In the genomic region with DNA sequence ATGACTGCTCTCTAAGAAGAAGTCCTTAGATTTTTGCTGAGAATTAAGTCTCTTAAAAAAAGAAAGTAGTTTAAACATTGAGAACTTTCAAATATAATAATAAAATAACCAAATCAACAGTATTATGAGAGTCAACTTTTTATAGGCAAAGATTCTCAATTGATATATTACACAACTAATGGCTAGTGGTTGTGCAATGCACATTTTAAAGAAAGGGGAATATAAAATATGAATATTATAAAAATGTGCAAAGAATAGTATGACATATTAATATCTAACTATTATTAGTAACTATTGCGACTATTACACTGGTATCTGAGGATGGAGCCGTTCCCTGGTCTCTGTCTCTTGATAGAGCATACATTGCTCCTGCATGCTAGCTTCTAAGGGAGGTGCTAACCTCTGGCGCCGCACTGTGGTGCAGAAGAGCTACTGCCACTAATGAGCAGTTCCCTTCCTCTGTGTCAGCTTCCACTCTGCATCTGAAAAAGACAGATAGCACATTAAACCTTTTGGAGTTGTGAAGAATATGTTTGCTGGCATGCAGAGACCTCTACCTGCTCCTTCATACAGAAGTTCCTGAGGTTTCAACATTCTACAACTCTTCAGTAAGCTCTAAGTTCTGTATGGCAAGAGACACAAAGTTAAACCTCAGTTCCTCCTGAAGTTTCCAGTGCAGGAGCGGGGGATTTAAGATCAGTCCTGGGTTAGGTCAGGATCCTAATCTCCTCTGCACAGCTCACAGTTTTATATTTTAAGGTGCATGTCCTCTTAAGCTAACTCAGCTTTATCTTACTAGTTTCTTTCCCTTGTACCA, we compare ENCODE assay signal across 8 cellular contexts. TPM values are rescaled to one million over a fixed set of nuclear protein-coding genes. Genes with fewer than 3 reads are reported as not detected.
DNase-seq lines count a peak whose midpoint lies in the region; ATAC-seq and TF ChIP-seq lines count a peak whose summit lies in the region.

No MANE protein-coding gene starts in this region.

- peaks cover 14% of the 10 kb centered on the region for H3K4me1 Mint-ChIP-seq in activated CD4-positive, alpha-beta memory T cell treated with anti-CD3 and anti-CD28 coated beads, Interleukin-2, amount 10 ng/mL, durations not matched to agents 7 days and 5 days

- peaks cover 17 to 20% of the 10 kb centered on the region in 2 experiments for H3K4me1 ChIP-seq in neutrophil (ENCODE audit: control insufficient read depth in 1 of 2, insufficient read depth in 1 of 2, low read depth in 1 of 2, low read length in 1 of 2)

- no peak overlapping the region for H3K4me3 ChIP-seq in fibroblast of pulmonary artery (replicated peaks; ENCODE audit: low read depth, low read length)
- no peak overlapping the region for H3K4me3 ChIP-seq in neutrophil (ENCODE audit: low read depth in 1 of 2, low read length in 1 of 2)

- no peaks in the 10 kb centered on the region for H3K9me3 ChIP-seq in neutrophil

- ATAC-seq in GM18909 (IDR thresholded peaks at IDR 0.05; ENCODE audit: poor library complexity, unreplicated experiment) = peak; percentile 88
- peak; percentile 96 for ATAC-seq in HG03135 (IDR thresholded peaks at IDR 0.05; ENCODE audit: unreplicated experiment)

- H3K27me3 Mint-ChIP-seq in activated CD4-positive, alpha-beta memory T cell treated with anti-CD3 and anti-CD28 coated beads, Interleukin-2, amount 10 ng/mL, durations not matched to agents 7 days and 5 days = peaks cover 57% of the 10 kb centered on the region

- POLR2A ChIA-PET in activated CD4-positive, alpha-beta memory T cell treated with anti-CD3 and anti-CD28 coated beads, Interleukin-2, amount 10 ng/mL, durations not matched to agents 7 days and 5 days (lab: Charles Lee) = no interaction called here

- H3K4me3 Mint-ChIP-seq in activated CD4-positive, alpha-beta memory T cell treated with anti-CD3 and anti-CD28 coated beads, Interleukin-2, amount 10 ng/mL, durations not matched to agents 7 days and 5 days = no peak overlapping the region

- DNase-seq in COLO668 (lab: John Stamatoyannopoulos, UW; ENCODE audit: unreplicated experiment) = peak; percentile 63
- DNase-seq in NCI-H524 (lab: John Stamatoyannopoulos, UW) = peak; percentile 27 to 62
- DNase-seq in activated CD4-positive, alpha-beta memory T cell treated with anti-CD3 and anti-CD28 coated beads, Interleukin-2, amount 10 ng/mL, durations not matched to agents 7 days and 5 days = peak; percentile 49
- DNase-seq in fibroblast of pulmonary artery (ENCODE audit: low read depth) = peak; percentile 74
- no peak for DNase-seq in T1000 (lab: John Stamatoyannopoulos, UW)

- H3K27ac Mint-ChIP-seq in activated CD4-positive, alpha-beta memory T cell treated with anti-CD3 and anti-CD28 coated beads, Interleukin-2, amount 10 ng/mL, durations not matched to agents 7 days and 5 days = no peak overlapping the region

- no peak overlapping the region for H3K27ac ChIP-seq in neutrophil

- no peaks in the 10 kb centered on the region for H3K36me3 ChIP-seq in neutrophil

- H3K27me3 ChIP-seq in neutrophil = peaks cover 81% of the 10 kb centered on the region

- no peaks in the 10 kb centered on the region for H3K36me3 Mint-ChIP-seq in activated CD4-positive, alpha-beta memory T cell treated with anti-CD3 and anti-CD28 coated beads, Interleukin-2, amount 10 ng/mL, durations not matched to agents 7 days and 5 days (ENCODE audit: low read depth)

- TF ChIP-seq CTCF in fibroblast of pulmonary artery (IDR thresholded peaks at IDR 0.05; ENCODE audit: low read length, missing control alignments) (peak; percentile 100), neutrophil (IDR thresholded peaks at IDR 0.05) (peak; percentile 63)

- CTCF ChIA-PET in activated CD4-positive, alpha-beta memory T cell treated with anti-CD3 and anti-CD28 coated beads, Interleukin-2, amount 10 ng/mL, durations not matched to agents 7 days and 5 days (lab: Charles Lee) = interaction anchor here (0.6 to 1.6 kb wide), 13 partner anchors 9 to 375 kb away, joined by 3 to 21 read pairs (median 4); partner anchors contain the start of gene SLC9A4

- no peaks in the 10 kb centered on the region for H3K9me3 Mint-ChIP-seq in activated CD4-positive, alpha-beta memory T cell treated with anti-CD3 and anti-CD28 coated beads, Interleukin-2, amount 10 ng/mL, durations not matched to agents 7 days and 5 days

RNA-seq across cellular contexts. Expression of gene SLC9A2, which starts 3.5 kb away (rescaled TPM):
- total RNA-seq in activated CD4-positive, alpha-beta memory T cell treated with anti-CD3 and anti-CD28 coated beads, Interleukin-2, amount 10 ng/mL, durations not matched to agents 7 days and 5 days = not detected
